Comparison of ENCODE assay signal across 11 cellular contexts in genomic region chr2:236166157-236166780, GRCh38. TPM values are rescaled to one million over a fixed set of nuclear protein-coding genes. Genes with fewer than 3 reads are reported as not detected.
A peak's percentile ranks its signal among the peaks of the same experiment; 100 is the strongest.
DNase-seq lines count a peak whose midpoint lies in the region; ATAC-seq and TF ChIP-seq lines count a peak whose summit lies in the region.
"Had no signal": no experiment of that assay in that cellular context is flagged by ENCODE, and none has a peak within 500 bp of the region (broad histone marks: within the 10 kb centered on the region; RNA-seq: fewer than 3 reads in every experiment).

No MANE protein-coding gene starts in this region.

- no peak overlapping the region for H3K18ac ChIP-seq in trophoblast cell (ENCODE audit: low read length)

- no peak overlapping the region for H2AK5ac ChIP-seq in trophoblast cell (ENCODE audit: low read length)

- H3K9me3 Mint-ChIP-seq in CD8-positive, alpha-beta T cell, result no peaks in the 10 kb centered on the region

- peak overlapping the region; percentile 1 for H3K4me3 Mint-ChIP-seq in CD8-positive, alpha-beta T cell

- no peak overlapping the region for H3K14ac ChIP-seq in trophoblast cell (ENCODE audit: low read length)

- no peak overlapping the region for H2BK5ac ChIP-seq in trophoblast cell (ENCODE audit: low read depth, low read length, poor library complexity)

- no peak for DNase-seq in CD8-positive, alpha-beta T cell
- DNase-seq in NT2/D1 (ENCODE audit: low read depth, low spot score) (no peak), esophagus squamous epithelium (lab: John Stamatoyannopoulos, UW) (no peak), trophoblast cell (no peak), NCI-H1436 (lab: John Stamatoyannopoulos, UW) (no peak), foreskin keratinocyte (no peak), NCI-H146 (lab: John Stamatoyannopoulos, UW) (no peak)
- no peak for DNase-seq in stimulated activated CD4-positive, alpha-beta T cell treated with anti-CD3 and anti-CD28 coated beads, Interleukin-2, amount 100 ng/mL, for 24 hours
- DNase-seq: NCI-H2081; stimulated activated CD4-positive, alpha-beta T cell treated with anti-CD3 and anti-CD28 coated beads, Interleukin-12 subunit alpha, Interleukin-12 subunit beta, amount 100 ng/mL, for 4 hours had no signal

- H3K79me2 ChIP-seq in trophoblast cell (ENCODE audit: control insufficient read depth, insufficient read depth, low read length, poor library complexity), result no peaks in the 10 kb centered on the region

- peaks cover 17% of the 10 kb centered on the region for H3K4me1 Mint-ChIP-seq in CD8-positive, alpha-beta T cell (ENCODE audit: low read depth)

- H3K27me3 ChIP-seq in CD8-positive, alpha-beta T cell (ENCODE audit: insufficient read depth, low read length), result peaks cover 10% of the 10 kb centered on the region
- peaks cover 80% of the 10 kb centered on the region for H3K27me3 ChIP-seq in NT2/D1 (ENCODE audit: insufficient read depth, insufficient read length)
- H3K27me3 ChIP-seq in esophagus squamous epithelium, result peaks cover 66 to 100% (median 76%) of the 10 kb centered on the region in 4 donors
- peaks cover 98% of the 10 kb centered on the region for H3K27me3 ChIP-seq in trophoblast cell (ENCODE audit: insufficient read depth, low read length)
- H3K27me3 ChIP-seq in foreskin keratinocyte, result peaks cover 88% of the 10 kb centered on the region

- no peak overlapping the region for H2BK12ac ChIP-seq in trophoblast cell (ENCODE audit: low read length)

- H3K27me3 Mint-ChIP-seq in CD8-positive, alpha-beta T cell (ENCODE audit: low read depth), result peaks cover 47% of the 10 kb centered on the region

- intact Hi-C loops in CD8-positive, alpha-beta T cell (cut with DNase I, micrococcal nuclease), result no loop called here
- intact Hi-C loops in esophagus squamous epithelium (cut with DNase I), result no loop called here

- CTCF ChIA-PET in CD8-positive, alpha-beta T cell (lab: Charles Lee), result no interaction called here

- TF ChIP-seq CTCF in CD8-positive, alpha-beta T cell (IDR thresholded peaks at IDR 0.05), result no peak
- TF ChIP-seq CTCF in esophagus squamous epithelium (IDR thresholded peaks at IDR 0.05) (no peak), foreskin keratinocyte (conservative IDR thresholded peaks at IDR 0.05) (no peak)

- no peaks in the 10 kb centered on the region for H3K79me1 ChIP-seq in trophoblast cell (ENCODE audit: low read length)

- H3K36me3 Mint-ChIP-seq in CD8-positive, alpha-beta T cell, result no peaks in the 10 kb centered on the region

- H4K91ac ChIP-seq in trophoblast cell (ENCODE audit: low read depth, low read length), result no peak overlapping the region

- no peak for TF ChIP-seq POLR2A in esophagus squamous epithelium (IDR thresholded peaks at IDR 0.05)

- H3K27ac ChIP-seq in CD8-positive, alpha-beta T cell (ENCODE audit: low read depth, low read length), result no peak overlapping the region
- H3K27ac ChIP-seq in esophagus squamous epithelium (no peak overlapping the region), trophoblast cell (ENCODE audit: low read depth, low read length) (no peak overlapping the region), foreskin keratinocyte (no peak overlapping the region)

- POLR2A ChIA-PET in CD8-positive, alpha-beta T cell (lab: Charles Lee), result no interaction called here

- no peak overlapping the region for H4K8ac ChIP-seq in trophoblast cell (ENCODE audit: low read depth, low read length)

- no peak overlapping the region for H2AFZ ChIP-seq in trophoblast cell (ENCODE audit: insufficient read depth, low read length, poor library complexity)

- no peaks in the 10 kb centered on the region for H3K9me3 ChIP-seq in CD8-positive, alpha-beta T cell (ENCODE audit: low read length)
- H3K9me3 ChIP-seq in NT2/D1 (ENCODE audit: insufficient read depth, low read length), result peaks cover 5% of the 10 kb centered on the region; the same call in 1 of the 2 replicates
- H3K9me3 ChIP-seq in esophagus squamous epithelium, result no peaks in the 10 kb centered on the region
- H3K9me3 ChIP-seq in trophoblast cell (ENCODE audit: insufficient read depth, low read depth, low read length), result peaks cover 8% of the 10 kb centered on the region

- H3K23ac ChIP-seq in trophoblast cell (ENCODE audit: low read length), result no peak overlapping the region

- no peak overlapping the region for H3K4ac ChIP-seq in trophoblast cell (ENCODE audit: low read depth, low read length)

- H3K4me2 ChIP-seq in trophoblast cell (ENCODE audit: low read length), result peak overlapping the region; percentile 17

- H3K9ac ChIP-seq in NT2/D1 (ENCODE audit: insufficient read length, low read depth) (peak overlapping the region; percentile 95), trophoblast cell (ENCODE audit: low read length) (no peak overlapping the region)

- no peaks in the 10 kb centered on the region for H3K4me1 ChIP-seq in CD8-positive, alpha-beta T cell (ENCODE audit: insufficient read depth, low read length)
- peaks cover 8% of the 10 kb centered on the region for H3K4me1 ChIP-seq in NT2/D1 (ENCODE audit: insufficient read depth, insufficient read length)
- H3K4me1 ChIP-seq in esophagus squamous epithelium, result peaks cover 35 to 92% (median 47%) of the 10 kb centered on the region in 3 donors
- H3K4me1 ChIP-seq in trophoblast cell (ENCODE audit: control insufficient read depth in 1 of 2, insufficient read depth in 2 of 2, low read length in 2 of 2), result peaks cover 16 to 24% of the 10 kb centered on the region in 2 experiments
- peaks cover 9% of the 10 kb centered on the region for H3K4me1 ChIP-seq in foreskin keratinocyte

- no peak overlapping the region for H4K12ac ChIP-seq in trophoblast cell (ENCODE audit: low read depth, low read length)

- H3K36me3 ChIP-seq in CD8-positive, alpha-beta T cell (ENCODE audit: insufficient read depth, low read length), result no peaks in the 10 kb centered on the region
- H3K36me3 ChIP-seq in NT2/D1 (ENCODE audit: insufficient read depth, insufficient read length, low read length) (peaks cover 17% of the 10 kb centered on the region), esophagus squamous epithelium (no peaks in the 10 kb centered on the region), trophoblast cell (ENCODE audit: control insufficient read depth in 1 of 2, insufficient read depth in 2 of 2, low read length in 2 of 2) (no peaks in the 10 kb centered on the region)

- 6 to 9% methylated on average over 16 to 37 of the region's 41 CpGs for WGBS in esophagus squamous epithelium, 2 donors
- no CpG with 5 or more reads among the region's 41 CpGs for WGBS in trophoblast cell (ENCODE audit: extremely low coverage, insufficient coverage, insufficient read length)

- no peak overlapping the region for H3K4me3 ChIP-seq in CD8-positive, alpha-beta T cell (ENCODE audit: low read depth, low read length)
- H3K4me3 ChIP-seq in NT2/D1 (ENCODE audit: insufficient read length, low read depth), result peak overlapping the region; percentile 80
- H3K4me3 ChIP-seq in esophagus squamous epithelium, result peak overlapping the region; percentile 7 to 65 (median 26)
- H3K4me3 ChIP-seq in trophoblast cell (ENCODE audit: low read depth, low read length), result no peak overlapping the region

- no peak overlapping the region for H2BK120ac ChIP-seq in trophoblast cell (ENCODE audit: insufficient read depth, low read length, poor library complexity)

- no peak for ATAC-seq in CD8-positive, alpha-beta T cell
- ATAC-seq in foreskin keratinocyte, result no peak

- H3K27ac Mint-ChIP-seq in CD8-positive, alpha-beta T cell, result no peak overlapping the region

RNA-seq across cellular contexts. Expression of gene GBX2, which starts 1.9 kb away (rescaled TPM):
- not detected for total RNA-seq in CD8-positive, alpha-beta T cell
- total RNA-seq in esophagus squamous epithelium, result not detected
- polyA plus RNA-seq in trophoblast cell (2013), result 0.06 and 0.10 TPM in 2 replicates
- 0.14 and 0.24 TPM in 2 replicates for total RNA-seq in foreskin keratinocyte
- polyA plus RNA-seq in foreskin keratinocyte, result 0.14 and 0.27 TPM in 2 replicates
- polyA plus RNA-seq: esophagus had no signal

Comparison
In these comparisons a context has a peak if more than half of its experiments do, and no peak if none do; other contexts are left out.
1. H3K4me3 ChIP-seq: peak in NT2/D1 (single experiment) and esophagus squamous epithelium (4 of 4); none in CD8-positive, alpha-beta T cell (single experiment) and trophoblast cell (single experiment).